In genomic region chr13:26719356-26719945, GRCh38 we compare ENCODE assay signal across 11 cellular contexts. TPM values are rescaled to one million over a fixed set of nuclear protein-coding genes. Genes with fewer than 3 reads are reported as not detected.
A peak's percentile ranks its signal among the peaks of the same experiment; 100 is the strongest.
DNase-seq lines count a peak whose midpoint lies in the region; ATAC-seq and TF ChIP-seq lines count a peak whose summit lies in the region.
"Had no signal": no experiment of that assay in that cellular context is flagged by ENCODE, and none has a peak within 500 bp of the region (broad histone marks: within the 10 kb centered on the region; RNA-seq: fewer than 3 reads in every experiment).

No MANE protein-coding gene starts in this region.

- H3K4me3 ChIP-seq in astrocyte of the spinal cord (ENCODE audit: low read depth, low read length) = no peak overlapping the region

- DNase-seq in NCI-H2227 (lab: John Stamatoyannopoulos, UW; ENCODE audit: unreplicated experiment) = peak; percentile 33
- DNase-seq in NCI-H2227 treated with DMSO at 0.1 percent for 48 hours (lab: John Stamatoyannopoulos, UW) = no peak
- DNase-seq in NCI-H2171 treated with DMSO at 0.1 percent for 48 hours (lab: John Stamatoyannopoulos, UW) = peak; percentile 67
- no peak for DNase-seq in astrocyte of the spinal cord (ENCODE audit: low read depth, low spot score)
- DNase-seq in pulmonary artery endothelial cell (ENCODE audit: low read depth, low spot score) = peak; percentile 54
- DNase-seq in LoVo (ENCODE audit: low spot score) = no peak
- DNase-seq: activated naive CD8-positive, alpha-beta T cell treated with anti-CD3 and anti-CD28 coated beads, Interleukin-2, amount 10 ng/mL, durations not matched to agents 7 days and 5 days; T-helper 9 cell had no signal

- TF ChIP-seq CTCF in astrocyte of the spinal cord (IDR thresholded peaks at IDR 0.05; ENCODE audit: low read depth, low read length) = peak; percentile 18

- ATAC-seq in GM19397 (IDR thresholded peaks at IDR 0.05; ENCODE audit: unreplicated experiment) (no peak), HG03469 (IDR thresholded peaks at IDR 0.05; ENCODE audit: unreplicated experiment) (no peak)

- in situ Hi-C loops in astrocyte of the spinal cord (cut with HindIII; ENCODE audit: low sequenced_read_pairs) = no loop called here

RNA-seq across cellular contexts. Expression of gene GPR12, which starts 41.1 kb away (rescaled TPM):
- not detected in 2 replicates for total RNA-seq in pulmonary artery endothelial cell
- total RNA-seq: activated naive CD8-positive, alpha-beta T cell treated with anti-CD3 and anti-CD28 coated beads, Interleukin-2, amount 10 ng/mL, durations not matched to agents 7 days and 5 days; urinary bladder had no signal

Comparison
In these comparisons a context has a peak if more than half of its experiments do, and no peak if none do; other contexts are left out.
1. DNase-seq: peak in NCI-H2227 (single experiment), NCI-H2171 treated with DMSO at 0.1 percent for 48 hours (single experiment) and pulmonary artery endothelial cell (single experiment); none in NCI-H2227 treated with DMSO at 0.1 percent for 48 hours (single experiment), astrocyte of the spinal cord (single experiment) and LoVo (single experiment).